ENCODE assay signal across 25 cellular contexts in genomic region chr7:134694767-134695166, GRCh38. TPM values are rescaled to one million over a fixed set of nuclear protein-coding genes. Genes with fewer than 3 reads are reported as not detected.
DNase-seq lines count a peak whose midpoint lies in the region; ATAC-seq and TF ChIP-seq lines count a peak whose summit lies in the region.
"Had no signal": no experiment of that assay in that cellular context is flagged by ENCODE, and none has a peak within 500 bp of the region (broad histone marks: within the 10 kb centered on the region; RNA-seq: fewer than 3 reads in every experiment).

No MANE protein-coding gene starts in this region.

- CTCF ChIA-PET in MCF 10A (lab: Yijun Ruan, JAX): interaction anchor here (0.7 to 2.1 kb wide), 4 partner anchors 8 to 248 kb away, joined by 4 to 7 read pairs (median 5); no protein-coding TSS in a partner anchor

- H3K27ac Mint-ChIP-seq in MCF 10A (ENCODE audit: low read depth, unreplicated experiment): no peak overlapping the region
- H3K27ac Mint-ChIP-seq in activated T-helper 17 cell treated with anti-CD3 and anti-CD28 coated beads, Interleukin-2, amount 50 U/mL, for 72 hours: no peak overlapping the region
- H3K27ac Mint-ChIP-seq: activated CD4-positive, alpha-beta T cell treated with anti-CD3 and anti-CD28 coated beads, Interleukin-2, amount 10 ng/mL, durations not matched to agents 7 days and 5 days; activated CD8-positive, alpha-beta memory T cell treated with anti-CD3 and anti-CD28 coated beads, Interleukin-2, amount 10 ng/mL, durations not matched to agents 7 days and 5 days; activated naive CD4-positive, alpha-beta T cell treated with anti-CD3 and anti-CD28 coated beads, Interleukin-2, amount 10 ng/mL, durations not matched to agents 7 days and 5 days; activated T-cell treated with anti-CD3 and anti-CD28 coated beads, Interleukin-2, amount 50 U/mL, for 72 hours; CD4-positive, alpha-beta T cell had no signal

- H4K20me1 ChIP-seq in osteoblast (ENCODE audit: insufficient read depth, low read length): no peaks in the 10 kb centered on the region

- no peak for TF ChIP-seq POLR2A in breast epithelium (IDR thresholded peaks at IDR 0.05)
- TF ChIP-seq POLR2A in tibial nerve (IDR thresholded peaks at IDR 0.05): no peak

- no peaks in the 10 kb centered on the region for H3K36me3 Mint-ChIP-seq in MCF 10A (ENCODE audit: insufficient read depth, unreplicated experiment)
- H3K36me3 Mint-ChIP-seq in activated T-helper 17 cell treated with anti-CD3 and anti-CD28 coated beads, Interleukin-2, amount 50 U/mL, for 72 hours (ENCODE audit: low read depth): no peaks in the 10 kb centered on the region
- H3K36me3 Mint-ChIP-seq: activated CD8-positive, alpha-beta memory T cell treated with anti-CD3 and anti-CD28 coated beads, Interleukin-2, amount 10 ng/mL, durations not matched to agents 7 days and 5 days; activated naive CD4-positive, alpha-beta T cell treated with anti-CD3 and anti-CD28 coated beads, Interleukin-2, amount 10 ng/mL, durations not matched to agents 7 days and 5 days had no signal

- no peaks in the 10 kb centered on the region for H3K79me2 ChIP-seq in osteoblast (ENCODE audit: insufficient read depth, low read length)

- TF ChIP-seq EP300 in tibial nerve (IDR thresholded peaks at IDR 0.05): no peak

- no peaks in the 10 kb centered on the region for H3K36me3 ChIP-seq in breast epithelium
- H3K36me3 ChIP-seq in osteoblast (ENCODE audit: insufficient read depth, low read length): no peaks in the 10 kb centered on the region
- no peaks in the 10 kb centered on the region for H3K36me3 ChIP-seq in tibial nerve
- H3K36me3 ChIP-seq: transverse colon had no signal

- H3K4me3 ChIP-seq in breast epithelium (no peak overlapping the region), osteoblast (ENCODE audit: insufficient read depth, low read length) (no peak overlapping the region), tibial nerve (no peak overlapping the region)
- H3K4me3 ChIP-seq: mucosa of descending colon, transverse colon had no signal

- H3K27me3 ChIP-seq in breast epithelium (no peaks in the 10 kb centered on the region), osteoblast (ENCODE audit: insufficient read depth, low read length) (no peaks in the 10 kb centered on the region), tibial nerve (no peaks in the 10 kb centered on the region)
- H3K27me3 ChIP-seq: foreskin keratinocyte, transverse colon had no signal

- no TSS peak for BruUV-seq in MCF 10A (replicated peaks; lab: Mats Ljungman, UMichigan)

- H3K9me3 ChIP-seq in breast epithelium (no peaks in the 10 kb centered on the region), osteoblast (ENCODE audit: low read depth, low read length) (no peaks in the 10 kb centered on the region), tibial nerve (no peaks in the 10 kb centered on the region)
- H3K9me3 ChIP-seq: mucosa of descending colon, transverse colon had no signal

- intact Hi-C loops in breast epithelium (cut with DNase I; ENCODE audit: low total_unique reads): no loop called here
- intact Hi-C loops in MCF 10A (cut with micrococcal nuclease): no loop called here

- H3K27ac ChIP-seq in breast epithelium (peak overlapping the region; percentile 59 to 62), cingulate gyrus (ENCODE audit: low read depth, low read length) (peak overlapping the region; percentile 7), osteoblast (ENCODE audit: low read depth, low read length) (peak overlapping the region; percentile 98), tibial nerve (peak overlapping the region; percentile 32 to 92 (median 73))
- H3K27ac ChIP-seq: foreskin keratinocyte had no signal

- TF ChIP-seq CTCF in breast epithelium (IDR thresholded peaks at IDR 0.05): no peak
- TF ChIP-seq CTCF in MCF 10A (IDR thresholded peaks at IDR 0.05; ENCODE audit: unreplicated experiment): no peak
- TF ChIP-seq CTCF in osteoblast (IDR thresholded peaks at IDR 0.05; ENCODE audit: extremely low read depth, low read depth, low read length): no peak
- TF ChIP-seq CTCF in tibial nerve (IDR thresholded peaks at IDR 0.05): no peak

- DNase-seq in breast epithelium (ENCODE audit: low spot score in 2 of 2) (no peak), MCF 10A (ENCODE audit: unreplicated experiment) (no peak), osteoblast (ENCODE audit: insufficient read length, low spot score, missing footprints) (no peak), tibial nerve (ENCODE audit: low spot score in 2 of 2) (no peak), GF-D8 (lab: John Stamatoyannopoulos, UW) (no peak)
- DNase-seq: 8988T; activated CD4-positive, alpha-beta T cell treated with anti-CD3 and anti-CD28 coated beads, Interleukin-2, amount 10 ng/mL, durations not matched to agents 7 days and 5 days; activated CD8-positive, alpha-beta memory T cell treated with anti-CD3 and anti-CD28 coated beads, Interleukin-2, amount 10 ng/mL, durations not matched to agents 7 days and 5 days; activated naive CD4-positive, alpha-beta T cell treated with anti-CD3 and anti-CD28 coated beads, Interleukin-2, amount 10 ng/mL, durations not matched to agents 7 days and 5 days; activated T-cell treated with anti-CD3 and anti-CD28 coated beads, Interleukin-2, amount 50 U/mL, for 72 hours; amygdala; CD4-positive, alpha-beta T cell; DMS153; foreskin keratinocyte; mucosa of descending colon; NCI-H1105 treated with DMSO at 0.1 percent for 48 hours; NCI-H2029 treated with DMSO at 0.1 percent for 48 hours; NCI-H345; stimulated activated CD4-positive, alpha-beta T cell treated with anti-CD3 and anti-CD28 coated beads, Interleukin-12 subunit alpha, Interleukin-12 subunit beta, amount 100 ng/mL, for 4 hours; stimulated activated naive CD8-positive, alpha-beta T cell treated with anti-CD3 and anti-CD28 coated beads, Interleukin-15, Interleukin-2, amounts not matched to agents 100 U/mL and 50 U/mL, for 24 hours; transverse colon had no signal

- H3K27me3 Mint-ChIP-seq in MCF 10A (ENCODE audit: insufficient read depth, unreplicated experiment): no peaks in the 10 kb centered on the region
- H3K27me3 Mint-ChIP-seq in activated T-helper 17 cell treated with anti-CD3 and anti-CD28 coated beads, Interleukin-2, amount 50 U/mL, for 72 hours: peaks cover 9% of the 10 kb centered on the region
- H3K27me3 Mint-ChIP-seq: activated CD4-positive, alpha-beta T cell treated with anti-CD3 and anti-CD28 coated beads, Interleukin-2, amount 10 ng/mL, durations not matched to agents 7 days and 5 days; activated CD8-positive, alpha-beta memory T cell treated with anti-CD3 and anti-CD28 coated beads, Interleukin-2, amount 10 ng/mL, durations not matched to agents 7 days and 5 days; CD4-positive, alpha-beta T cell had no signal

- H3K4me1 Mint-ChIP-seq in MCF 10A (ENCODE audit: insufficient read depth, unreplicated experiment): peaks cover 6% of the 10 kb centered on the region
- H3K4me1 Mint-ChIP-seq in activated T-helper 17 cell treated with anti-CD3 and anti-CD28 coated beads, Interleukin-2, amount 50 U/mL, for 72 hours: peaks cover 6% of the 10 kb centered on the region

- H3K9me3 Mint-ChIP-seq in MCF 10A (ENCODE audit: unreplicated experiment): no peaks in the 10 kb centered on the region
- H3K9me3 Mint-ChIP-seq in activated T-helper 17 cell treated with anti-CD3 and anti-CD28 coated beads, Interleukin-2, amount 50 U/mL, for 72 hours: no peaks in the 10 kb centered on the region
- H3K9me3 Mint-ChIP-seq: activated CD4-positive, alpha-beta T cell treated with anti-CD3 and anti-CD28 coated beads, Interleukin-2, amount 10 ng/mL, durations not matched to agents 7 days and 5 days; activated naive CD4-positive, alpha-beta T cell treated with anti-CD3 and anti-CD28 coated beads, Interleukin-2, amount 10 ng/mL, durations not matched to agents 7 days and 5 days; activated T-cell treated with anti-CD3 and anti-CD28 coated beads, Interleukin-2, amount 50 U/mL, for 72 hours; CD4-positive, alpha-beta T cell; neural crest cell had no signal

- no peak overlapping the region for H3K4me3 Mint-ChIP-seq in MCF 10A (ENCODE audit: unreplicated experiment)
- H3K4me3 Mint-ChIP-seq in activated T-helper 17 cell treated with anti-CD3 and anti-CD28 coated beads, Interleukin-2, amount 50 U/mL, for 72 hours: no peak overlapping the region
- H3K4me3 Mint-ChIP-seq: activated CD4-positive, alpha-beta T cell treated with anti-CD3 and anti-CD28 coated beads, Interleukin-2, amount 10 ng/mL, durations not matched to agents 7 days and 5 days; activated CD8-positive, alpha-beta memory T cell treated with anti-CD3 and anti-CD28 coated beads, Interleukin-2, amount 10 ng/mL, durations not matched to agents 7 days and 5 days; activated naive CD4-positive, alpha-beta T cell treated with anti-CD3 and anti-CD28 coated beads, Interleukin-2, amount 10 ng/mL, durations not matched to agents 7 days and 5 days; activated T-cell treated with anti-CD3 and anti-CD28 coated beads, Interleukin-2, amount 50 U/mL, for 72 hours; CD4-positive, alpha-beta T cell; neural crest cell had no signal

- H3K4me1 ChIP-seq in breast epithelium (peaks cover 10 to 12% of the 10 kb centered on the region in 2 donors), osteoblast (ENCODE audit: insufficient read depth, low read length) (peaks cover 62% of the 10 kb centered on the region), tibial nerve (peaks cover 0 to 82% (median 31%) of the 10 kb centered on the region in 4 donors)

- H2AFZ ChIP-seq in osteoblast (ENCODE audit: low read length): peak overlapping the region; percentile 33

- ATAC-seq in GM21526 (IDR thresholded peaks at IDR 0.05; ENCODE audit: low FRiP score, unreplicated experiment): no peak
- ATAC-seq in activated T-helper 17 cell treated with anti-CD3 and anti-CD28 coated beads, Interleukin-2, amount 50 U/mL, for 72 hours (replicated peaks): no peak
- ATAC-seq: activated CD8-positive, alpha-beta memory T cell treated with anti-CD3 and anti-CD28 coated beads, Interleukin-2, amount 10 ng/mL, durations not matched to agents 7 days and 5 days; activated T-cell treated with anti-CD3 and anti-CD28 coated beads, Interleukin-2, amount 50 U/mL, for 72 hours; foreskin keratinocyte; mucosa of descending colon; stimulated activated naive CD8-positive, alpha-beta T cell treated with anti-CD3 and anti-CD28 coated beads, Interleukin-15, Interleukin-2, amounts not matched to agents 100 U/mL and 50 U/mL, for 24 hours had no signal

- POLR2A ChIA-PET in MCF 10A (lab: Yijun Ruan, JAX): interaction anchor here (0.7 kb wide), 1 partner anchor 186 kb away, joined by 3 read pairs; no protein-coding TSS in a partner anchor

- WGBS in tibial nerve, 2 donors: 78 to 80% methylated on average over 2 of the region's 2 CpGs

- H3K4me2 ChIP-seq in osteoblast (ENCODE audit: insufficient read depth, low read length): peak overlapping the region; percentile 51

RNA-seq across cellular contexts. Expression of gene BPGM, which starts 48.1 kb away (rescaled TPM):
- total RNA-seq in breast epithelium (10 to 100 TPM; 12.3 to 18.7 (median 16.4) TPM), MCF 10A (2022) (8.2 and 10.8 TPM in 2 replicates), osteoblast (43.6 and 64.8 TPM in 2 replicates), tibial nerve (10 to 100 TPM in 3 of 4 donors, 1 to 10 TPM in 1; 8.8 to 24.9 (median 24.0) TPM)
- 10 to 100 TPM; 17.2 to 20.7 TPM for total RNA-seq in activated T-helper 17 cell treated with anti-CD3 and anti-CD28 coated beads, Interleukin-2, amount 50 U/mL, for 72 hours

Comparison
In these comparisons a context has a peak if more than half of its experiments do, and no peak if none do; other contexts are left out.
1. H3K27ac ChIP-seq: peak in every context shown above with its lines; median percentile 98 in osteoblast; 73 in tibial nerve; 60 in breast epithelium; 7 in cingulate gyrus.